33 cellular contexts compared by ENCODE assay signal in genomic region chr5:82376833-82377232, GRCh38.
"Had no signal": no experiment of that assay in that cellular context is flagged by ENCODE, and none has a peak within 500 bp of the region (broad histone marks: within the 10 kb centered on the region; RNA-seq: fewer than 3 reads in every experiment).

No MANE protein-coding gene starts in this region.

- H3K4me3 Mint-ChIP-seq: activated B cell treated with CpG ODN at 0.5 μM for 24 hours; activated CD8-positive, alpha-beta T cell treated with anti-CD3 and anti-CD28 coated beads for 36 hours; activated naive CD4-positive, alpha-beta T cell treated with anti-CD3 and anti-CD28 coated beads for 36 hours; activated naive CD4-positive, alpha-beta T cell treated with anti-CD3 and anti-CD28 coated beads, Interleukin-2, amount 50 U/mL, for 24 hours; activated naive CD8-positive, alpha-beta T cell treated with anti-CD3 and anti-CD28 coated beads for 36 hours; activated naive CD8-positive, alpha-beta T cell treated with anti-CD3 and anti-CD28 coated beads, Interleukin-2, amount 50 U/mL, for 24 hours; activated T-cell treated with anti-CD3 and anti-CD28 coated beads, Interleukin-2, amount 50 U/mL, for 4 hours; T-helper 17 cell; T-helper 2 cell treated with Interferon-gamma antibody and Interleukin-4, amounts not matched to agents 5 μg/mL and 100 μg/mL, for 36 hours had no signal

- H3K9me3 ChIP-seq: adrenal gland, body of pancreas, breast epithelium, colonic mucosa, esophagus squamous epithelium had no signal

- H3K36me3 ChIP-seq: adrenal gland, breast epithelium, cardiac muscle cell, colonic mucosa, esophagus squamous epithelium, WERI-Rb-1 had no signal

- H3K36me3 Mint-ChIP-seq: activated naive CD4-positive, alpha-beta T cell treated with anti-CD3 and anti-CD28 coated beads, Interleukin-2, amount 50 U/mL, for 24 hours had no signal

- DNase-seq: activated B cell treated with CpG ODN at 0.5 μM for 24 hours; activated CD4-positive, alpha-beta T cell treated with anti-CD3 and anti-CD28 coated beads for 48 hours; activated CD4-positive, alpha-beta T cell treated with anti-CD3 and anti-CD28 coated beads, Interleukin-2, amount 50 U/mL, for 1 hour; activated CD4-positive, alpha-beta T cell treated with anti-CD3 and anti-CD28 coated beads, Interleukin-2, amount 50 U/mL, for 48 hours; activated CD8-positive, alpha-beta memory T cell treated with anti-CD3 and anti-CD28 coated beads for 24 hours; activated CD8-positive, alpha-beta T cell treated with anti-CD3 and anti-CD28 coated beads for 36 hours; activated effector memory CD4-positive, alpha-beta T cell treated with anti-CD3 and anti-CD28 coated beads, Interleukin-2, amount 50 U/mL, for 16 hours; activated naive CD4-positive, alpha-beta T cell treated with anti-CD3 and anti-CD28 coated beads for 36 hours; activated naive CD8-positive, alpha-beta T cell treated with anti-CD3 and anti-CD28 coated beads for 36 hours; activated naive CD8-positive, alpha-beta T cell treated with anti-CD3 and anti-CD28 coated beads, Interleukin-2, amount 50 U/mL, for 24 hours; activated T-cell treated with anti-CD3 and anti-CD28 coated beads, Interleukin-2, amount 50 U/mL, for 4 hours; adrenal gland; amygdala; aorta; body of pancreas; central memory CD4-positive, alpha-beta T cell; cerebellar nuclear complex; colonic mucosa; effector CD8-positive, alpha-beta T cell; esophagus squamous epithelium; foreskin melanocyte; head of caudate nucleus; T-helper 1 cell; T-helper 17 cell; T1000; WERI-Rb-1 had no signal

- H3K4me1 ChIP-seq: adrenal gland, body of pancreas, breast epithelium, colonic mucosa, esophagus squamous epithelium had no signal

- H3K27ac ChIP-seq: adrenal gland, body of pancreas, cardiac muscle cell, colonic mucosa, epithelial cell of prostate, esophagus squamous epithelium, WERI-Rb-1 had no signal

- H3K4me1 Mint-ChIP-seq: activated B cell treated with CpG ODN at 0.5 μM for 24 hours; activated naive CD4-positive, alpha-beta T cell treated with anti-CD3 and anti-CD28 coated beads, Interleukin-2, amount 50 U/mL, for 24 hours; T-helper 17 cell had no signal

- H3K9me3 Mint-ChIP-seq: activated B cell treated with CpG ODN at 0.5 μM for 24 hours; activated naive CD4-positive, alpha-beta T cell treated with anti-CD3 and anti-CD28 coated beads, Interleukin-2, amount 50 U/mL, for 24 hours had no signal

- H3K4me3 ChIP-seq: adrenal gland, body of pancreas, breast epithelium, cardiac muscle cell, colonic mucosa, esophagus squamous epithelium had no signal

- ATAC-seq: activated CD4-positive, CD25-positive, alpha-beta regulatory T cell treated with anti-CD3 and anti-CD28 coated beads, Interleukin-2, amount 50 U/mL, for 24 hours; activated CD8-positive, alpha-beta T cell treated with anti-CD3 and anti-CD28 coated beads for 36 hours; activated naive CD8-positive, alpha-beta T cell treated with anti-CD3 and anti-CD28 coated beads, Interleukin-2, amount 50 U/mL, for 24 hours; activated T-cell treated with anti-CD3 and anti-CD28 coated beads, Interleukin-2, amount 50 U/mL, for 4 hours; body of pancreas; T-helper 17 cell had no signal

- H3K27ac Mint-ChIP-seq: activated B cell treated with CpG ODN at 0.5 μM for 24 hours; activated CD8-positive, alpha-beta T cell treated with anti-CD3 and anti-CD28 coated beads for 36 hours; activated naive CD4-positive, alpha-beta T cell treated with anti-CD3 and anti-CD28 coated beads for 36 hours; activated naive CD4-positive, alpha-beta T cell treated with anti-CD3 and anti-CD28 coated beads, Interleukin-2, amount 50 U/mL, for 24 hours; activated naive CD8-positive, alpha-beta T cell treated with anti-CD3 and anti-CD28 coated beads for 36 hours; activated naive CD8-positive, alpha-beta T cell treated with anti-CD3 and anti-CD28 coated beads, Interleukin-2, amount 50 U/mL, for 24 hours; activated T-helper 2 cell treated with anti-CD3 and anti-CD28 coated beads, Interferon-gamma antibody, Interleukin-2, Interleukin-4, amounts not matched to agents 10 μg/mL and 5 μg/mL and 100 μg/mL, durations not matched to agents 14 hours and 24 hours and 36 hours; T-helper 17 cell; T-helper 2 cell treated with Interferon-gamma antibody and Interleukin-4, amounts not matched to agents 5 μg/mL and 100 μg/mL, for 36 hours had no signal

- H3K27me3 ChIP-seq: adrenal gland, body of pancreas, breast epithelium, cardiac muscle cell, colonic mucosa, esophagus squamous epithelium had no signal

- H3K27me3 Mint-ChIP-seq: activated B cell treated with CpG ODN at 0.5 μM for 24 hours; activated CD8-positive, alpha-beta T cell treated with anti-CD3 and anti-CD28 coated beads for 36 hours; activated naive CD4-positive, alpha-beta T cell treated with anti-CD3 and anti-CD28 coated beads, Interleukin-2, amount 50 U/mL, for 24 hours; activated naive CD8-positive, alpha-beta T cell treated with anti-CD3 and anti-CD28 coated beads, Interleukin-2, amount 50 U/mL, for 24 hours; T-helper 17 cell had no signal
